ENCODE assay signal across 11 cellular contexts in genomic region chr1:248842781-248843331, GRCh38. TPM values are rescaled to one million over a fixed set of nuclear protein-coding genes. Genes with fewer than 3 reads are reported as not detected.
DNase-seq lines count a peak whose midpoint lies in the region; ATAC-seq and TF ChIP-seq lines count a peak whose summit lies in the region.
"Had no signal": no experiment of that assay in that cellular context is flagged by ENCODE, and none has a peak within 500 bp of the region (broad histone marks: within the 10 kb centered on the region; RNA-seq: fewer than 3 reads in every experiment).

No MANE protein-coding gene starts in this region.

- H3K4me3 Mint-ChIP-seq in activated CD8-positive, alpha-beta memory T cell treated with anti-CD3 and anti-CD28 coated beads, Interleukin-2, amount 10 ng/mL, durations not matched to agents 7 days and 5 days, result no peak overlapping the region
- H3K4me3 Mint-ChIP-seq: brain had no signal

- intact Hi-C loops in head of caudate nucleus (cut with DNase I), result no loop called here

- H3K9ac ChIP-seq in stomach smooth muscle (ENCODE audit: low read length in 2 of 2), result peak overlapping the region in 1 of 2 donors; percentile 5

- H3K4me3 ChIP-seq in epithelial cell of esophagus (ENCODE audit: low read length), result no peak overlapping the region
- no peak overlapping the region for H3K4me3 ChIP-seq in stomach smooth muscle (ENCODE audit: low read length in 2 of 2)

- H3K4me1 Mint-ChIP-seq in activated CD8-positive, alpha-beta memory T cell treated with anti-CD3 and anti-CD28 coated beads, Interleukin-2, amount 10 ng/mL, durations not matched to agents 7 days and 5 days, result peaks cover 27% of the 10 kb centered on the region

- no peak overlapping the region for H3K27ac Mint-ChIP-seq in activated CD8-positive, alpha-beta memory T cell treated with anti-CD3 and anti-CD28 coated beads, Interleukin-2, amount 10 ng/mL, durations not matched to agents 7 days and 5 days

- no peaks in the 10 kb centered on the region for H3K27me3 ChIP-seq in stomach smooth muscle (ENCODE audit: control insufficient read depth in 1 of 2, insufficient read depth in 2 of 2, low read length in 2 of 2)

- peak overlapping the region; percentile 49 for H3K27ac ChIP-seq in stomach smooth muscle (ENCODE audit: low read length)

- H3K27me3 Mint-ChIP-seq in activated CD8-positive, alpha-beta memory T cell treated with anti-CD3 and anti-CD28 coated beads, Interleukin-2, amount 10 ng/mL, durations not matched to agents 7 days and 5 days, result no peaks in the 10 kb centered on the region

- peaks cover 17% of the 10 kb centered on the region for H3K36me3 Mint-ChIP-seq in activated CD8-positive, alpha-beta memory T cell treated with anti-CD3 and anti-CD28 coated beads, Interleukin-2, amount 10 ng/mL, durations not matched to agents 7 days and 5 days

- no peaks in the 10 kb centered on the region for H3K9me3 ChIP-seq in stomach smooth muscle (ENCODE audit: control insufficient read depth in 2 of 2, low read length in 2 of 2)

- peak; percentile 37 for DNase-seq in activated CD8-positive, alpha-beta memory T cell treated with anti-CD3 and anti-CD28 coated beads for 24 hours
- no peak for DNase-seq in activated CD8-positive, alpha-beta memory T cell treated with anti-CD3 and anti-CD28 coated beads, Interleukin-2, amount 10 ng/mL, durations not matched to agents 7 days and 5 days
- peak; percentile 97 for DNase-seq in epithelial cell of esophagus (ENCODE audit: low read depth)
- DNase-seq in head of caudate nucleus, result no peak
- no peak for DNase-seq in SW 1271 (lab: John Stamatoyannopoulos, UW)
- DNase-seq: ACHN, NCI-H1048 had no signal

- CTCF ChIA-PET in activated CD8-positive, alpha-beta memory T cell treated with anti-CD3 and anti-CD28 coated beads, Interleukin-2, amount 10 ng/mL, durations not matched to agents 7 days and 5 days (lab: Charles Lee), result interaction anchor here (1.6 to 2.6 kb wide), 4 partner anchors 11 to 64 kb away, joined by 4 to 22 read pairs (median 4); partner anchors contain the start of gene ZNF692

- H3K4me1 ChIP-seq in stomach smooth muscle (ENCODE audit: control insufficient read depth, insufficient read depth, low read length), result peaks cover 21% of the 10 kb centered on the region

- no peak for ATAC-seq in activated CD8-positive, alpha-beta memory T cell treated with anti-CD3 and anti-CD28 coated beads, Interleukin-2, amount 10 ng/mL, durations not matched to agents 7 days and 5 days
- ATAC-seq in HG02610 (IDR thresholded peaks at IDR 0.05; ENCODE audit: unreplicated experiment) (peak; percentile 45), HG03521 (IDR thresholded peaks at IDR 0.05; ENCODE audit: unreplicated experiment) (no peak)

- TF ChIP-seq CTCF in epithelial cell of esophagus (IDR thresholded peaks at IDR 0.05; ENCODE audit: insufficient read depth, low read depth, low read length, missing control alignments), result no peak

- no peaks in the 10 kb centered on the region for H3K9me3 Mint-ChIP-seq in activated CD8-positive, alpha-beta memory T cell treated with anti-CD3 and anti-CD28 coated beads, Interleukin-2, amount 10 ng/mL, durations not matched to agents 7 days and 5 days (ENCODE audit: low read depth)
- H3K9me3 Mint-ChIP-seq: brain had no signal

- peaks cover 30 to 33% of the 10 kb centered on the region in 2 donors for H3K36me3 ChIP-seq in stomach smooth muscle (ENCODE audit: control insufficient read depth in 2 of 2, insufficient read depth in 2 of 2, low read length in 2 of 2)

RNA-seq across cellular contexts. Expression of gene ZNF672, which starts 4.8 kb away (rescaled TPM):
- total RNA-seq in activated CD8-positive, alpha-beta memory T cell treated with anti-CD3 and anti-CD28 coated beads, Interleukin-2, amount 10 ng/mL, durations not matched to agents 7 days and 5 days, result 10 to 100 TPM; 53.8 to 72.3 TPM

RNA-seq across cellular contexts. Expression of gene ZNF692, which starts 16.0 kb away (rescaled TPM):
- 10 to 100 TPM; 70.5 to 74.9 TPM for total RNA-seq in activated CD8-positive, alpha-beta memory T cell treated with anti-CD3 and anti-CD28 coated beads, Interleukin-2, amount 10 ng/mL, durations not matched to agents 7 days and 5 days

RNA-seq across cellular contexts. Expression of gene SH3BP5L, which starts 17.1 kb away (rescaled TPM):
- total RNA-seq in activated CD8-positive, alpha-beta memory T cell treated with anti-CD3 and anti-CD28 coated beads, Interleukin-2, amount 10 ng/mL, durations not matched to agents 7 days and 5 days, result 10 to 100 TPM; 27.4 to 27.9 TPM

Comparison
In these comparisons a context has a peak if more than half of its experiments do, and no peak if none do; other contexts are left out.
1. DNase-seq: peak in activated CD8-positive, alpha-beta memory T cell treated with anti-CD3 and anti-CD28 coated beads for 24 hours (single experiment) and epithelial cell of esophagus (single experiment); none in activated CD8-positive, alpha-beta memory T cell treated with anti-CD3 and anti-CD28 coated beads, Interleukin-2, amount 10 ng/mL, durations not matched to agents 7 days and 5 days (single experiment), head of caudate nucleus (0 of 42) and SW 1271 (0 of 2).